ENCODE assay signal across 19 cellular contexts in genomic region chr6:108383967-108384366, GRCh38.
DNase-seq lines count a peak whose midpoint lies in the region; ATAC-seq, FAIRE-seq and TF ChIP-seq lines count a peak whose summit lies in the region.
"Had no signal": no experiment of that assay in that cellular context is flagged by ENCODE, and none has a peak within 500 bp of the region (broad histone marks: within the 10 kb centered on the region; RNA-seq: fewer than 3 reads in every experiment).

No MANE protein-coding gene starts in this region.

- DNase-seq in EL (peak; percentile 7), PC-9 (peak; percentile 71 to 94), endothelial cell of umbilical vein (ENCODE audit: low read depth, low spot score) (peak; percentile 32), progenitor cell of endocrine pancreas (ENCODE audit: low spot score, unreplicated experiment) (no peak), NCI-H2171 treated with DMSO at 0.1 percent for 48 hours (lab: John Stamatoyannopoulos, UW) (no peak), Ammon's horn (ENCODE audit: low spot score) (no peak), GM03348 (ENCODE audit: low spot score) (no peak)
- DNase-seq: Calu3, GDM1, NCI-H1092, NCI-H1694, NCI-H2107, NCI-H446, NCI-H748 treated with DMSO at 0.1 percent for 48 hours had no signal

- FAIRE-seq in endothelial cell of umbilical vein (lab: Jason Lieb, UNC): no peak
- FAIRE-seq: RCC 7860 had no signal

- ATAC-seq in gastroesophageal sphincter: no peak

- peak overlapping the region; percentile 53 for H3K27ac ChIP-seq in PC-9
- no peak overlapping the region for H3K27ac ChIP-seq in endothelial cell of umbilical vein (ENCODE audit: insufficient read depth, low read depth, low read length)
- no peak overlapping the region for H3K27ac ChIP-seq in gastroesophageal sphincter
- H3K27ac ChIP-seq: SJSA1 had no signal

- POLR2A ChIA-PET in PC-9 (lab: Charles Lee; ENCODE audit: unreplicated experiment): interaction anchor here (0.6 kb wide), 1 partner anchor 1174 kb away, joined by 6 read pairs; no protein-coding TSS in a partner anchor
- POLR2A ChIA-PET in endothelial cell of umbilical vein (lab: Charles Lee): no interaction called here

- H3K9me3 ChIP-seq in PC-9 (ENCODE audit: insufficient read depth, low read depth): no peaks in the 10 kb centered on the region
- no peaks in the 10 kb centered on the region for H3K9me3 ChIP-seq in endothelial cell of umbilical vein (replicated peaks; ENCODE audit: control insufficient read depth, insufficient read depth, low read length)
- no peaks in the 10 kb centered on the region for H3K9me3 ChIP-seq in gastroesophageal sphincter
- H3K9me3 ChIP-seq: HAP-1, SJSA1 had no signal

- H4K20me1 ChIP-seq in PC-9 (ENCODE audit: insufficient read depth) (no peaks in the 10 kb centered on the region), endothelial cell of umbilical vein (replicated peaks; ENCODE audit: control insufficient read depth, extremely low read depth, insufficient read depth, low read length) (no peaks in the 10 kb centered on the region)

- 100% methylated on average over 1 of the region's 1 CpG; no CpG with 5 or more reads in 1 of the 2 donors for WGBS in gastroesophageal sphincter (ENCODE audit: low coverage in 1 of 2), 2 donors

- H2AFZ ChIP-seq in PC-9 (no peak overlapping the region), endothelial cell of umbilical vein (ENCODE audit: low read depth, low read length) (no peak overlapping the region)

- H3K9ac ChIP-seq in endothelial cell of umbilical vein (replicated peaks; ENCODE audit: extremely low read depth, insufficient read depth, low read length): no peak overlapping the region

- dilution Hi-C loops in endothelial cell of umbilical vein (cut with MboI; ENCODE audit: extremely low pct_ligation_motif_present, low sequenced_read_pairs): no loop called here

- H3K27me3 ChIP-seq in PC-9 (ENCODE audit: insufficient read depth, low read depth): no peaks in the 10 kb centered on the region
- H3K27me3 ChIP-seq in endothelial cell of umbilical vein (ENCODE audit: control insufficient read depth in 2 of 2, insufficient read depth in 2 of 2, low read length in 2 of 2): no peaks in the 10 kb centered on the region
- no peaks in the 10 kb centered on the region for H3K27me3 ChIP-seq in gastroesophageal sphincter
- H3K27me3 ChIP-seq: SJSA1 had no signal

- H3K9me3 Mint-ChIP-seq in progenitor cell of endocrine pancreas (ENCODE audit: low read depth): no peaks in the 10 kb centered on the region

- H3K4me1 ChIP-seq in PC-9 (replicated peaks; ENCODE audit: insufficient read depth): peaks cover 12% of the 10 kb centered on the region
- H3K4me1 ChIP-seq in endothelial cell of umbilical vein (ENCODE audit: control insufficient read depth, extremely low read depth, insufficient read depth, low read length): no peaks in the 10 kb centered on the region
- no peaks in the 10 kb centered on the region for H3K4me1 ChIP-seq in gastroesophageal sphincter
- H3K4me1 ChIP-seq: HAP-1, SJSA1 had no signal

- H3K4me2 ChIP-seq in PC-9: peak overlapping the region; percentile 55
- H3K4me2 ChIP-seq in endothelial cell of umbilical vein (ENCODE audit: insufficient read depth, low read length): no peak overlapping the region

- H3K4me1 Mint-ChIP-seq in progenitor cell of endocrine pancreas (ENCODE audit: low read depth): no peaks in the 10 kb centered on the region
- H3K4me1 Mint-ChIP-seq: IgD-negative memory B cell had no signal

- peak overlapping the region; percentile 25 for H3K27ac Mint-ChIP-seq in progenitor cell of endocrine pancreas

- peaks cover 3% of the 10 kb centered on the region for H3K36me3 Mint-ChIP-seq in progenitor cell of endocrine pancreas (ENCODE audit: insufficient read depth)

- BruUV-seq in PC-9 (replicated peaks; lab: Mats Ljungman, UMichigan) (no TSS peak), endothelial cell of umbilical vein (replicated peaks; lab: Mats Ljungman, UMichigan) (no TSS peak)

- no peak for TF ChIP-seq POLR2A in endothelial cell of umbilical vein (IDR thresholded peaks at IDR 0.05; ENCODE audit: low read depth, low read length)
- no peak for TF ChIP-seq POLR2A in gastroesophageal sphincter (IDR thresholded peaks at IDR 0.05)

- intact Hi-C loops in PC-9 (cut with micrococcal nuclease; ENCODE audit: unreplicated experiment) (no loop called here), endothelial cell of umbilical vein (cut with micrococcal nuclease) (no loop called here)

- peaks cover 3% of the 10 kb centered on the region; the same call in 1 of the 2 replicates for H3F3A ChIP-seq in PC-9 (ENCODE audit: insufficient read depth, low read depth)

- no peaks in the 10 kb centered on the region for H3K9me2 ChIP-seq in PC-9 (ENCODE audit: insufficient read depth)

- TF ChIP-seq CTCF in PC-9 (conservative IDR thresholded peaks at IDR 0.05) (no peak), endothelial cell of umbilical vein (IDR thresholded peaks at IDR 0.05; ENCODE audit: extremely low read depth in 1 of 2, insufficient read depth in 1 of 2, low read depth in 1 of 2, low read length in 2 of 2) (no peak), progenitor cell of endocrine pancreas (IDR thresholded peaks at IDR 0.05; ENCODE audit: unreplicated experiment) (no peak), gastroesophageal sphincter (IDR thresholded peaks at IDR 0.05) (no peak)

- no peak for TF ChIP-seq EP300 in gastroesophageal sphincter (IDR thresholded peaks at IDR 0.05)

- CTCF ChIA-PET in PC-9 (lab: Charles Lee) (no interaction called here), endothelial cell of umbilical vein (lab: Charles Lee) (interaction anchor here (1.8 kb wide), 1 partner anchor 108 kb away, joined by 6 read pairs; no protein-coding TSS in a partner anchor)

- H3K4me3 ChIP-seq in PC-9: no peak overlapping the region; the same call in 1 of the 2 replicates
- no peak overlapping the region for H3K4me3 ChIP-seq in endothelial cell of umbilical vein (replicated peaks in 1 of 3; ENCODE audit: insufficient read depth in 1 of 3, low read depth in 1 of 3, low read length in 3 of 3)
- no peak overlapping the region for H3K4me3 ChIP-seq in gastroesophageal sphincter
- H3K4me3 ChIP-seq: HAP-1, SJSA1 had no signal

- H3K79me2 ChIP-seq in PC-9 (ENCODE audit: low read depth): no peaks in the 10 kb centered on the region
- no peaks in the 10 kb centered on the region for H3K79me2 ChIP-seq in endothelial cell of umbilical vein (ENCODE audit: control insufficient read depth, insufficient read depth, low read length)

- no peak overlapping the region for H3K4me3 Mint-ChIP-seq in progenitor cell of endocrine pancreas (ENCODE audit: low read depth)
- H3K4me3 Mint-ChIP-seq: IgD-negative memory B cell had no signal

- H3K27me3 Mint-ChIP-seq in progenitor cell of endocrine pancreas: no peaks in the 10 kb centered on the region
- H3K27me3 Mint-ChIP-seq: IgD-negative memory B cell had no signal

- no peaks in the 10 kb centered on the region for H3K36me3 ChIP-seq in PC-9 (ENCODE audit: low read depth)
- no peaks in the 10 kb centered on the region for H3K36me3 ChIP-seq in endothelial cell of umbilical vein (ENCODE audit: control insufficient read depth in 2 of 2, extremely low read depth in 1 of 2, insufficient read depth in 2 of 2, low read length in 2 of 2)
- H3K36me3 ChIP-seq in gastroesophageal sphincter: peaks cover 0 to 10% of the 10 kb centered on the region in 2 donors
- H3K36me3 ChIP-seq: HAP-1, SJSA1 had no signal

- H3K9me1 ChIP-seq in endothelial cell of umbilical vein (replicated peaks; ENCODE audit: control insufficient read depth, extremely low read depth, insufficient read depth, low read length): no peaks in the 10 kb centered on the region

TF ChIP-seq in endothelial cell of umbilical vein, 7 proteins besides CTCF, POLR2A, EP300 and RAD21:
- TF ChIP-seq EZH2 (IDR thresholded peaks at IDR 0.05; ENCODE audit: borderline replicate concordance, low read depth, low read length, severe bottlenecking): no peak
- no peak for TF ChIP-seq MYC (IDR thresholded peaks at IDR 0.05; ENCODE audit: low read depth, low read length)
- no peak for TF ChIP-seq POLR2AphosphoS5 (IDR thresholded peaks at IDR 0.05; ENCODE audit: insufficient read depth, low read depth, low read length)
- TF ChIP-seq MAX (IDR thresholded peaks at IDR 0.05; ENCODE audit: insufficient read depth, insufficient read length): no peak
- no peak for TF ChIP-seq JUN (IDR thresholded peaks at IDR 0.05; ENCODE audit: borderline replicate concordance, insufficient read depth, insufficient read length, low read depth)

Comparison
In these comparisons a context has a peak if more than half of its experiments do, and no peak if none do; other contexts are left out.
1. DNase-seq: peak in EL (single experiment), PC-9 (2 of 2) and endothelial cell of umbilical vein (single experiment); none in progenitor cell of endocrine pancreas (single experiment), NCI-H2171 treated with DMSO at 0.1 percent for 48 hours (single experiment), Ammon's horn (single experiment) and GM03348 (single experiment).